In the genomic region with DNA sequence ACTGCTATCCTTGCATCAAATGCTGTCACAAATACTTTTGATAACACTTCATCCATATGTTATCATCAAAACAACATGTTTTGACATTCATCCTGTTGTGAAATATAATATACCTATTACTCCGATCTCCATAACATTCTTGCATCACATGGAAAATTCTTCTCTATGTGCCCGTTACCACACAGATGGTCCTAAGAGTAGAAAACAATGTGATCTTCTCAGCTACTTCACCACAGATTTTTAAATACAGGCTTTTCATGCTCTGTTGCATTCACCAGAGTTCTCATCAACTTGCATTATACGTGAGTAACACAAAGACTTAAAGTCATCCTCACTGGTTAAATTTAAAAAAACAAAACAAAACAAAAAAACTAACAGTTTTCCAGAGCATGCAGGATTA, we compare ENCODE assay signal across 20 cellular contexts.
"Had no signal": no experiment of that assay in that cellular context is flagged by ENCODE, and none has a peak within 500 bp of the region (broad histone marks: within the 10 kb centered on the region; RNA-seq: fewer than 3 reads in every experiment).

No MANE protein-coding gene starts in this region.

- H3K4me1 ChIP-seq: esophagus squamous epithelium, lower lobe of right lung, pancreas, sigmoid colon, upper lobe of right lung had no signal

- H3K9me3 ChIP-seq: esophagus squamous epithelium, lower lobe of right lung, pancreas, sigmoid colon, upper lobe of right lung had no signal

- H3K27me3 ChIP-seq: cardiac muscle cell, esophagus squamous epithelium, pancreas, sigmoid colon, upper lobe of right lung had no signal

- H3K36me3 Mint-ChIP-seq: activated naive CD4-positive, alpha-beta T cell treated with anti-CD3 and anti-CD28 coated beads, Interleukin-2, amount 10 ng/mL, durations not matched to agents 7 days and 5 days; natural killer cell; T-cell had no signal

- H3K36me3 ChIP-seq: cardiac muscle cell, esophagus squamous epithelium, lower lobe of right lung, pancreas, sigmoid colon, upper lobe of right lung had no signal

- FAIRE-seq: keratinocyte, pancreas had no signal

- H3K4me1 Mint-ChIP-seq: activated naive CD4-positive, alpha-beta T cell treated with anti-CD3 and anti-CD28 coated beads, Interleukin-2, amount 10 ng/mL, durations not matched to agents 7 days and 5 days; natural killer cell; T-cell had no signal

- H3K27ac Mint-ChIP-seq: activated naive CD4-positive, alpha-beta T cell treated with anti-CD3 and anti-CD28 coated beads, Interleukin-2, amount 10 ng/mL, durations not matched to agents 7 days and 5 days; effector memory CD8-positive, alpha-beta T cell; natural killer cell; T-cell had no signal

- H3K4me3 Mint-ChIP-seq: activated naive CD4-positive, alpha-beta T cell treated with anti-CD3 and anti-CD28 coated beads, Interleukin-2, amount 10 ng/mL, durations not matched to agents 7 days and 5 days; activated T-cell treated with anti-CD3 and anti-CD28 coated beads, Interleukin-2, amount 50 U/mL, for 4 hours; effector memory CD8-positive, alpha-beta T cell; natural killer cell; T-cell had no signal

- H3K27me3 Mint-ChIP-seq: activated naive CD4-positive, alpha-beta T cell treated with anti-CD3 and anti-CD28 coated beads, Interleukin-2, amount 10 ng/mL, durations not matched to agents 7 days and 5 days; effector memory CD8-positive, alpha-beta T cell; T-cell had no signal

- DNase-seq: activated CD4-positive, alpha-beta T cell treated with anti-CD3 and anti-CD28 coated beads, Interleukin-2, amount 50 U/mL, for 1 hour; activated CD4-positive, CD25-positive, alpha-beta regulatory T cell treated with anti-CD3 and anti-CD28 coated beads, Interleukin-2, amount 50 U/mL, for 72 hours; activated CD8-positive, alpha-beta memory T cell treated with anti-CD3 and anti-CD28 coated beads, Interleukin-2, amount 50 U/mL, for 4 hours; activated naive CD4-positive, alpha-beta T cell treated with anti-CD3 and anti-CD28 coated beads, Interleukin-2, amount 10 ng/mL, durations not matched to agents 7 days and 5 days; activated T-cell treated with anti-CD3 and anti-CD28 coated beads, Interleukin-2, amount 50 U/mL, for 4 hours; effector memory CD8-positive, alpha-beta T cell; esophagus squamous epithelium; glutamatergic neuron; hypothalamus; lower lobe of right lung; natural killer cell; pancreas; sigmoid colon; stimulated activated CD8-positive, alpha-beta memory T cell treated with anti-CD3 and anti-CD28 coated beads, Interleukin-4, amount 100 ng/mL, for 48 hours; stimulated activated naive CD4-positive, alpha-beta T cell; T-cell; upper lobe of right lung had no signal

- H3K4me3 ChIP-seq: cardiac muscle cell, esophagus squamous epithelium, lower lobe of right lung, pancreas, sigmoid colon, upper lobe of right lung had no signal

- H3K27ac ChIP-seq: cardiac muscle cell, esophagus squamous epithelium, lower lobe of right lung, pancreas, sigmoid colon, upper lobe of right lung, VCaP had no signal
